In genomic region chr2:144239306-144239705, GRCh38 we compare ENCODE assay signal across 19 cellular contexts.
DNase-seq lines count a peak whose midpoint lies in the region; ATAC-seq and TF ChIP-seq lines count a peak whose summit lies in the region.
"Had no signal": no experiment of that assay in that cellular context is flagged by ENCODE, and none has a peak within 500 bp of the region (broad histone marks: within the 10 kb centered on the region; RNA-seq: fewer than 3 reads in every experiment).

No MANE protein-coding gene starts in this region.

- no peaks in the 10 kb centered on the region for H3K9me2 ChIP-seq in GM23338 (ENCODE audit: insufficient read depth)
- no peaks in the 10 kb centered on the region for H3K9me2 ChIP-seq in MM.1S (replicated peaks; ENCODE audit: insufficient read depth, low read length)

- H3K4me3 Mint-ChIP-seq in activated CD8-positive, alpha-beta T cell treated with anti-CD3 and anti-CD28 coated beads for 36 hours, result no peak overlapping the region
- no peak overlapping the region for H3K4me3 Mint-ChIP-seq in activated CD8-positive, alpha-beta T cell treated with anti-CD3 and anti-CD28 coated beads, Interleukin-2, amount 10 ng/mL, durations not matched to agents 7 days and 5 days
- H3K4me3 Mint-ChIP-seq in GM23338 (no peak overlapping the region), neural progenitor cell (no peak overlapping the region)
- no peak overlapping the region for H3K4me3 Mint-ChIP-seq in activated CD4-positive, alpha-beta memory T cell treated with anti-CD3 and anti-CD28 coated beads for 36 hours
- H3K4me3 Mint-ChIP-seq: CD8-positive, alpha-beta T cell had no signal

- no peak overlapping the region for H3K27ac ChIP-seq in GM23338 (ENCODE audit: low read depth)
- no peak overlapping the region for H3K27ac ChIP-seq in neural progenitor cell
- no peak overlapping the region for H3K27ac ChIP-seq in MM.1S (ENCODE audit: low read length)
- H3K27ac ChIP-seq in RWPE1, result no peak overlapping the region
- H3K27ac ChIP-seq: BLaER1 had no signal

- H3K27me3 Mint-ChIP-seq in activated CD8-positive, alpha-beta T cell treated with anti-CD3 and anti-CD28 coated beads for 36 hours, result no peaks in the 10 kb centered on the region
- no peaks in the 10 kb centered on the region for H3K27me3 Mint-ChIP-seq in activated CD8-positive, alpha-beta T cell treated with anti-CD3 and anti-CD28 coated beads, Interleukin-2, amount 10 ng/mL, durations not matched to agents 7 days and 5 days (ENCODE audit: low read depth)
- H3K27me3 Mint-ChIP-seq in GM23338 (ENCODE audit: insufficient read depth, low read depth, poor library complexity) (no peaks in the 10 kb centered on the region), neural progenitor cell (ENCODE audit: insufficient read depth, low read depth) (no peaks in the 10 kb centered on the region)
- no peaks in the 10 kb centered on the region for H3K27me3 Mint-ChIP-seq in activated CD4-positive, alpha-beta memory T cell treated with anti-CD3 and anti-CD28 coated beads for 36 hours

- no peak for TF ChIP-seq CTCF in activated CD8-positive, alpha-beta T cell treated with anti-CD3 and anti-CD28 coated beads for 36 hours (IDR thresholded peaks at IDR 0.05)
- TF ChIP-seq CTCF in GM23338 (conservative IDR thresholded peaks at IDR 0.05; ENCODE audit: low read depth in 2 of 2) (no peak), neural progenitor cell (IDR thresholded peaks at IDR 0.05) (no peak), MM.1S (IDR thresholded peaks at IDR 0.05; ENCODE audit: low read length) (no peak), RWPE1 (conservative IDR thresholded peaks at IDR 0.05; ENCODE audit: low read depth) (no peak)

- H4K20me1 ChIP-seq in GM23338 (replicated peaks; ENCODE audit: insufficient read depth) (no peaks in the 10 kb centered on the region), neural progenitor cell (ENCODE audit: low read depth) (no peaks in the 10 kb centered on the region), MM.1S (ENCODE audit: insufficient read depth, low read length) (no peaks in the 10 kb centered on the region)
- H4K20me1 ChIP-seq: BLaER1 had no signal

- H3K4me2 ChIP-seq in GM23338 (0 out of 2 replicates have a peak overlapping the region, but pooled peaks have one; percentile 0), neural progenitor cell (peak overlapping the region; percentile 14), MM.1S (ENCODE audit: low read depth, low read length) (no peak overlapping the region)
- H3K4me2 ChIP-seq: BLaER1 had no signal

- peak overlapping the region; percentile 49 for H3K27ac Mint-ChIP-seq in activated CD8-positive, alpha-beta T cell treated with anti-CD3 and anti-CD28 coated beads for 36 hours
- H3K27ac Mint-ChIP-seq in activated CD8-positive, alpha-beta T cell treated with anti-CD3 and anti-CD28 coated beads, Interleukin-2, amount 10 ng/mL, durations not matched to agents 7 days and 5 days, result no peak overlapping the region
- H3K27ac Mint-ChIP-seq in GM23338 (no peak overlapping the region), neural progenitor cell (no peak overlapping the region)
- no peak overlapping the region for H3K27ac Mint-ChIP-seq in activated CD4-positive, alpha-beta memory T cell treated with anti-CD3 and anti-CD28 coated beads for 36 hours
- H3K27ac Mint-ChIP-seq: CD8-positive, alpha-beta T cell had no signal

- no peaks in the 10 kb centered on the region for H3K79me2 ChIP-seq in GM23338 (replicated peaks; ENCODE audit: insufficient read depth)
- H3K79me2 ChIP-seq in neural progenitor cell (ENCODE audit: low read depth), result no peaks in the 10 kb centered on the region
- no peaks in the 10 kb centered on the region for H3K79me2 ChIP-seq in MM.1S (ENCODE audit: low read length)

- H3K4me1 ChIP-seq in GM23338 (ENCODE audit: insufficient read depth) (peaks cover 34% of the 10 kb centered on the region), neural progenitor cell (peaks cover 31% of the 10 kb centered on the region), MM.1S (ENCODE audit: low read length) (no peaks in the 10 kb centered on the region)

- no peak overlapping the region for H3K4me3 ChIP-seq in GM23338
- H3K4me3 ChIP-seq in neural progenitor cell, result no peak overlapping the region
- no peak overlapping the region for H3K4me3 ChIP-seq in MM.1S (ENCODE audit: low read length)
- H3K4me3 ChIP-seq: BLaER1 had no signal

- H2AFZ ChIP-seq in GM23338, result no peak overlapping the region
- no peak overlapping the region for H2AFZ ChIP-seq in neural progenitor cell (replicated peaks)
- no peak overlapping the region for H2AFZ ChIP-seq in MM.1S (ENCODE audit: low read length)

- H3F3A ChIP-seq in GM23338 (replicated peaks; ENCODE audit: low read depth) (no peaks in the 10 kb centered on the region), neural progenitor cell (ENCODE audit: low read depth) (peaks cover 5% of the 10 kb centered on the region), MM.1S (ENCODE audit: insufficient read depth, low read length) (no peaks in the 10 kb centered on the region)

- peaks cover 68% of the 10 kb centered on the region for H3K4me1 Mint-ChIP-seq in activated CD8-positive, alpha-beta T cell treated with anti-CD3 and anti-CD28 coated beads for 36 hours (ENCODE audit: low read depth)
- peaks cover 60% of the 10 kb centered on the region for H3K4me1 Mint-ChIP-seq in activated CD8-positive, alpha-beta T cell treated with anti-CD3 and anti-CD28 coated beads, Interleukin-2, amount 10 ng/mL, durations not matched to agents 7 days and 5 days (ENCODE audit: low read depth)
- H3K4me1 Mint-ChIP-seq in GM23338 (peaks cover 62% of the 10 kb centered on the region), neural progenitor cell (peaks cover 41% of the 10 kb centered on the region)
- H3K4me1 Mint-ChIP-seq in activated CD4-positive, alpha-beta memory T cell treated with anti-CD3 and anti-CD28 coated beads for 36 hours (ENCODE audit: low read depth), result peaks cover 41% of the 10 kb centered on the region

- DNase-seq in activated CD8-positive, alpha-beta T cell treated with anti-CD3 and anti-CD28 coated beads for 36 hours, result peak; percentile 17
- no peak for DNase-seq in activated CD8-positive, alpha-beta T cell treated with anti-CD3 and anti-CD28 coated beads, Interleukin-2, amount 10 ng/mL, durations not matched to agents 7 days and 5 days
- DNase-seq in GM23338 (ENCODE audit: low spot score), result no peak
- DNase-seq in activated CD4-positive, alpha-beta memory T cell treated with anti-CD3 and anti-CD28 coated beads for 36 hours, result peak; percentile 46
- no peak for DNase-seq in neural progenitor cell (ENCODE audit: low spot score)
- DNase-seq in MM.1S, result no peak
- DNase-seq in RWPE1 (ENCODE audit: low spot score), result no peak
- DNase-seq: 8988T; CD8-positive, alpha-beta T cell; DMS79; KG1; NCI-H1092; NCI-H146; NCI-H2081 treated with DMSO at 0.1 percent for 48 hours; NCI-H226; NCI-H524 treated with DMSO at 0.1 percent for 48 hours; SHP77 had no signal

- ATAC-seq in activated CD8-positive, alpha-beta T cell treated with anti-CD3 and anti-CD28 coated beads for 36 hours, result no peak
- ATAC-seq in activated CD8-positive, alpha-beta T cell treated with anti-CD3 and anti-CD28 coated beads, Interleukin-2, amount 10 ng/mL, durations not matched to agents 7 days and 5 days, result no peak
- ATAC-seq in GM23338, result no peak
- no peak for ATAC-seq in SK-N-SH treated with all-trans-retinoic acid at 6 μM for 48 hours
- ATAC-seq: CD8-positive, alpha-beta T cell had no signal

- H3K27me3 ChIP-seq in GM23338 (ENCODE audit: insufficient read depth) (no peaks in the 10 kb centered on the region), neural progenitor cell (no peaks in the 10 kb centered on the region), MM.1S (replicated peaks; ENCODE audit: insufficient read depth, low read length) (no peaks in the 10 kb centered on the region)
- H3K27me3 ChIP-seq: BLaER1 had no signal

- intact Hi-C loops in activated CD8-positive, alpha-beta T cell treated with anti-CD3 and anti-CD28 coated beads for 36 hours (cut with micrococcal nuclease), result loop anchor here (5.0 to 10.0 kb wide), 2 partner anchors 88 to 275 kb away; no protein-coding TSS in a partner anchor
- intact Hi-C loops in activated CD4-positive, alpha-beta memory T cell treated with anti-CD3 and anti-CD28 coated beads for 36 hours (cut with micrococcal nuclease), result loop anchor here (1.0 to 10.0 kb wide), 3 partner anchors 10 to 85 kb away; no protein-coding TSS in a partner anchor

- H3K36me3 ChIP-seq in GM23338 (ENCODE audit: insufficient read depth) (no peaks in the 10 kb centered on the region), neural progenitor cell (no peaks in the 10 kb centered on the region), MM.1S (replicated peaks; ENCODE audit: insufficient read depth, low read length) (no peaks in the 10 kb centered on the region)
- H3K36me3 ChIP-seq: BLaER1 had no signal

- H3K36me3 Mint-ChIP-seq in activated CD8-positive, alpha-beta T cell treated with anti-CD3 and anti-CD28 coated beads for 36 hours (ENCODE audit: low read depth), result peaks cover 13% of the 10 kb centered on the region
- H3K36me3 Mint-ChIP-seq in activated CD8-positive, alpha-beta T cell treated with anti-CD3 and anti-CD28 coated beads, Interleukin-2, amount 10 ng/mL, durations not matched to agents 7 days and 5 days (ENCODE audit: low read depth), result peaks cover 12% of the 10 kb centered on the region
- H3K36me3 Mint-ChIP-seq in GM23338 (ENCODE audit: low read depth), result no peaks in the 10 kb centered on the region
- H3K36me3 Mint-ChIP-seq in activated CD4-positive, alpha-beta memory T cell treated with anti-CD3 and anti-CD28 coated beads for 36 hours, result peaks cover 5% of the 10 kb centered on the region
- peaks cover 4% of the 10 kb centered on the region for H3K36me3 Mint-ChIP-seq in neural progenitor cell
- H3K36me3 Mint-ChIP-seq: CD8-positive, alpha-beta T cell had no signal

- H3K9me3 Mint-ChIP-seq in activated CD8-positive, alpha-beta T cell treated with anti-CD3 and anti-CD28 coated beads for 36 hours, result no peaks in the 10 kb centered on the region
- H3K9me3 Mint-ChIP-seq in activated CD8-positive, alpha-beta T cell treated with anti-CD3 and anti-CD28 coated beads, Interleukin-2, amount 10 ng/mL, durations not matched to agents 7 days and 5 days (ENCODE audit: insufficient read depth), result no peaks in the 10 kb centered on the region
- H3K9me3 Mint-ChIP-seq in GM23338 (no peaks in the 10 kb centered on the region), neural progenitor cell (no peaks in the 10 kb centered on the region)
- no peaks in the 10 kb centered on the region for H3K9me3 Mint-ChIP-seq in activated CD4-positive, alpha-beta memory T cell treated with anti-CD3 and anti-CD28 coated beads for 36 hours
- H3K9me3 Mint-ChIP-seq: CD8-positive, alpha-beta T cell had no signal

- CTCF ChIA-PET in activated CD8-positive, alpha-beta T cell treated with anti-CD3 and anti-CD28 coated beads for 36 hours (lab: Charles Lee), result interaction anchor here (1.1 kb wide), 1 partner anchor 15 kb away, joined by 3 read pairs; no protein-coding TSS in a partner anchor
- CTCF ChIA-PET in activated CD8-positive, alpha-beta T cell treated with anti-CD3 and anti-CD28 coated beads, Interleukin-2, amount 10 ng/mL, durations not matched to agents 7 days and 5 days (lab: Charles Lee), result interaction anchor here (0.6 kb wide), 1 partner anchor 281 kb away, joined by 3 read pairs; the partner anchor contains the start of gene ZEB2
- CTCF ChIA-PET in activated CD4-positive, alpha-beta memory T cell treated with anti-CD3 and anti-CD28 coated beads for 36 hours (lab: Charles Lee), result no interaction called here
- CTCF ChIA-PET in RWPE1 (lab: Yijun Ruan, JAX), result no interaction called here

- no peak overlapping the region for H3K9ac ChIP-seq in neural progenitor cell
- H3K9ac ChIP-seq in MM.1S (ENCODE audit: low read length), result no peak overlapping the region
- H3K9ac ChIP-seq: BLaER1 had no signal

- POLR2A ChIA-PET in activated CD8-positive, alpha-beta T cell treated with anti-CD3 and anti-CD28 coated beads for 36 hours (lab: Charles Lee), result interaction anchor here (2.7 kb wide), 1 partner anchor 19 kb away, joined by 7 read pairs; no protein-coding TSS in a partner anchor
- POLR2A ChIA-PET in activated CD8-positive, alpha-beta T cell treated with anti-CD3 and anti-CD28 coated beads, Interleukin-2, amount 10 ng/mL, durations not matched to agents 7 days and 5 days (lab: Charles Lee), result no interaction called here
- POLR2A ChIA-PET in activated CD4-positive, alpha-beta memory T cell treated with anti-CD3 and anti-CD28 coated beads for 36 hours (lab: Charles Lee), result interaction anchor here (0.6 to 2.1 kb wide), 2 partner anchors 38 to 428 kb away, joined by 3 to 7 read pairs; no protein-coding TSS in a partner anchor
- POLR2A ChIA-PET in RWPE1 (lab: Yijun Ruan, JAX; ENCODE audit: low non-redundant PET), result no interaction called here

- H3K9me3 ChIP-seq in neural progenitor cell (ENCODE audit: low read depth), result no peaks in the 10 kb centered on the region
- H3K9me3 ChIP-seq in MM.1S (replicated peaks; ENCODE audit: insufficient read depth, low read length), result no peaks in the 10 kb centered on the region
- H3K9me3 ChIP-seq: BLaER1 had no signal

Comparison
In these comparisons a context has a peak if more than half of its experiments do, and no peak if none do; other contexts are left out.
1. DNase-seq: peak in activated CD8-positive, alpha-beta T cell treated with anti-CD3 and anti-CD28 coated beads for 36 hours (single experiment) and activated CD4-positive, alpha-beta memory T cell treated with anti-CD3 and anti-CD28 coated beads for 36 hours (single experiment); none in activated CD8-positive, alpha-beta T cell treated with anti-CD3 and anti-CD28 coated beads, Interleukin-2, amount 10 ng/mL, durations not matched to agents 7 days and 5 days (single experiment), GM23338 (single experiment), neural progenitor cell (single experiment), MM.1S (single experiment) and RWPE1 (single experiment).
2. POLR2A ChIA-PET loops: an anchor here in activated CD8-positive, alpha-beta T cell treated with anti-CD3 and anti-CD28 coated beads for 36 hours (2.7 kb wide) and activated CD4-positive, alpha-beta memory T cell treated with anti-CD3 and anti-CD28 coated beads for 36 hours (0.6 to 2.1 kb wide); none called in activated CD8-positive, alpha-beta T cell treated with anti-CD3 and anti-CD28 coated beads, Interleukin-2, amount 10 ng/mL, durations not matched to agents 7 days and 5 days and RWPE1.
3. CTCF ChIA-PET loops: an anchor here in activated CD8-positive, alpha-beta T cell treated with anti-CD3 and anti-CD28 coated beads for 36 hours (1.1 kb wide) and activated CD8-positive, alpha-beta T cell treated with anti-CD3 and anti-CD28 coated beads, Interleukin-2, amount 10 ng/mL, durations not matched to agents 7 days and 5 days (0.6 kb wide); none called in activated CD4-positive, alpha-beta memory T cell treated with anti-CD3 and anti-CD28 coated beads for 36 hours and RWPE1.